8 cellular contexts compared by ENCODE assay signal in the genomic region with DNA sequence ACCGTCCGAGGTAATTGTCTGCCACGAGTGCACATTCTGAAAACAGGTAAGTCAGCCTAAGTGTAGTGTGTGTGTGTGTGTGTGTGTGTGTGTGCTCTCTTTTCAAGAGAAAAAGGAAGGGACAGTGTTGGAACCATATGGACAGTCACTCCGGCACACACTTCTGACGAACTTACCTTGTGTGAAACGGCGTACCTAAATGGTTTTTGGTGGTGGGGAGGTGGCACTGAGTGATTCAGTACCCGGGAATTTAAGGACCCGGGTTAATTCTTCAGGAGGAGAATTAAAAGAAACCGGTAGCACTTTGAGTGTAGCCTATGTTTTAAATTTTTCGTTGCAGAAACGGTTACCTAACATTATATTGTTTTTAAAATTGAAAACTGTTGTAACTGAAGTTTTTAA. TPM values are rescaled to one million over a fixed set of nuclear protein-coding genes. Genes with fewer than 3 reads are reported as not detected.
A peak's percentile ranks its signal among the peaks of the same experiment; 100 is the strongest.
DNase-seq lines count a peak whose midpoint lies in the region; ATAC-seq, FAIRE-seq and TF ChIP-seq lines count a peak whose summit lies in the region.

No MANE protein-coding gene starts in this region.

- no peaks in the 10 kb centered on the region for H3K27me3 ChIP-seq in hepatocyte

- no peak for TF ChIP-seq CTCF in hepatocyte (IDR thresholded peaks at IDR 0.05; ENCODE audit: poor library complexity)

- peaks cover 47% of the 10 kb centered on the region for H3K4me1 Mint-ChIP-seq in activated CD4-positive, alpha-beta memory T cell treated with anti-CD3 and anti-CD28 coated beads, Interleukin-2, amount 10 ng/mL, durations not matched to agents 7 days and 5 days
- H3K4me1 Mint-ChIP-seq in stimulated activated effector memory CD8-positive, alpha-beta T cell treated with anti-CD3 and anti-CD28 coated beads, Interleukin-12 subunit alpha, Interleukin-12 subunit beta, amount 100 ng/mL, for 72 hours: peaks cover 20% of the 10 kb centered on the region

- H3K4me1 ChIP-seq in hepatocyte (ENCODE audit: insufficient read depth): peaks cover 14% of the 10 kb centered on the region

- peak; percentile 33 for ATAC-seq in stimulated activated effector memory CD8-positive, alpha-beta T cell treated with anti-CD3 and anti-CD28 coated beads, Interleukin-12 subunit alpha, Interleukin-12 subunit beta, amount 100 ng/mL, for 72 hours

- POLR2A ChIA-PET in activated CD4-positive, alpha-beta memory T cell treated with anti-CD3 and anti-CD28 coated beads, Interleukin-2, amount 10 ng/mL, durations not matched to agents 7 days and 5 days (lab: Charles Lee): interaction anchor here (0.9 to 1.6 kb wide), 8 partner anchors 9 to 697 kb away, joined by 3 to 10 read pairs (median 4); no protein-coding TSS in a partner anchor

- H3K4me3 Mint-ChIP-seq in activated CD4-positive, alpha-beta memory T cell treated with anti-CD3 and anti-CD28 coated beads, Interleukin-2, amount 10 ng/mL, durations not matched to agents 7 days and 5 days: peak overlapping the region; percentile 94
- peak overlapping the region; percentile 97 for H3K4me3 Mint-ChIP-seq in stimulated activated effector memory CD8-positive, alpha-beta T cell treated with anti-CD3 and anti-CD28 coated beads, Interleukin-12 subunit alpha, Interleukin-12 subunit beta, amount 100 ng/mL, for 72 hours

- DNase-seq in NCI-H1092 (lab: John Stamatoyannopoulos, UW) (peak; percentile 50), NCI-H1092 treated with DMSO at 0.1 percent for 48 hours (lab: John Stamatoyannopoulos, UW) (no peak), hepatocyte (ENCODE audit: low spot score) (no peak), GM19239 (ENCODE audit: insufficient read length, low spot score) (no peak), inferior parietal cortex (ENCODE audit: extremely low spot score) (no peak), NCI-H446 treated with DMSO at 0.1 percent for 48 hours (lab: John Stamatoyannopoulos, UW) (no peak)
- DNase-seq in activated CD4-positive, alpha-beta memory T cell treated with anti-CD3 and anti-CD28 coated beads, Interleukin-2, amount 10 ng/mL, durations not matched to agents 7 days and 5 days: no peak
- no peak for DNase-seq in stimulated activated effector memory CD8-positive, alpha-beta T cell treated with anti-CD3 and anti-CD28 coated beads, Interleukin-12 subunit alpha, Interleukin-12 subunit beta, amount 100 ng/mL, for 72 hours (ENCODE audit: low spot score in 2 of 2)

- H3K36me3 ChIP-seq in hepatocyte (replicated peaks; ENCODE audit: insufficient read depth, low read depth): no peaks in the 10 kb centered on the region

- peak overlapping the region; percentile 90 for H3K27ac Mint-ChIP-seq in activated CD4-positive, alpha-beta memory T cell treated with anti-CD3 and anti-CD28 coated beads, Interleukin-2, amount 10 ng/mL, durations not matched to agents 7 days and 5 days
- H3K27ac Mint-ChIP-seq in stimulated activated effector memory CD8-positive, alpha-beta T cell treated with anti-CD3 and anti-CD28 coated beads, Interleukin-12 subunit alpha, Interleukin-12 subunit beta, amount 100 ng/mL, for 72 hours: peak overlapping the region; percentile 98

- CTCF ChIA-PET in activated CD4-positive, alpha-beta memory T cell treated with anti-CD3 and anti-CD28 coated beads, Interleukin-2, amount 10 ng/mL, durations not matched to agents 7 days and 5 days (lab: Charles Lee): interaction anchor here (1.1 to 2.4 kb wide), 25 partner anchors 9 to 1219 kb away, joined by 3 to 20 read pairs (median 6); a partner anchor contains a TSS

- H3K27ac ChIP-seq in hepatocyte: peak overlapping the region; percentile 93

- peaks cover 78% of the 10 kb centered on the region for H3K79me2 ChIP-seq in hepatocyte

- peak overlapping the region; percentile 91 for H3K4me3 ChIP-seq in hepatocyte

- H2AFZ ChIP-seq in hepatocyte: peak overlapping the region; percentile 36

- H3K9me2 ChIP-seq in hepatocyte (replicated peaks; ENCODE audit: insufficient read depth): no peaks in the 10 kb centered on the region

- peaks cover 27% of the 10 kb centered on the region for H3K36me3 Mint-ChIP-seq in activated CD4-positive, alpha-beta memory T cell treated with anti-CD3 and anti-CD28 coated beads, Interleukin-2, amount 10 ng/mL, durations not matched to agents 7 days and 5 days (ENCODE audit: low read depth)
- peaks cover 77% of the 10 kb centered on the region for H3K36me3 Mint-ChIP-seq in stimulated activated effector memory CD8-positive, alpha-beta T cell treated with anti-CD3 and anti-CD28 coated beads, Interleukin-12 subunit alpha, Interleukin-12 subunit beta, amount 100 ng/mL, for 72 hours

- H3K27me3 Mint-ChIP-seq in activated CD4-positive, alpha-beta memory T cell treated with anti-CD3 and anti-CD28 coated beads, Interleukin-2, amount 10 ng/mL, durations not matched to agents 7 days and 5 days: no peaks in the 10 kb centered on the region

- WGBS in hepatocyte (ENCODE audit: low lambda C conversion rate, missing lambda C conversion rate): 2% methylated on average over 12 of the region's 12 CpGs

- H3K9me3 ChIP-seq in hepatocyte (ENCODE audit: low read depth): no peaks in the 10 kb centered on the region

- peaks cover 11% of the 10 kb centered on the region for H4K20me1 ChIP-seq in hepatocyte (ENCODE audit: insufficient read depth, poor library complexity, severe bottlenecking)

- no peaks in the 10 kb centered on the region for H3K9me3 Mint-ChIP-seq in activated CD4-positive, alpha-beta memory T cell treated with anti-CD3 and anti-CD28 coated beads, Interleukin-2, amount 10 ng/mL, durations not matched to agents 7 days and 5 days
- no peaks in the 10 kb centered on the region for H3K9me3 Mint-ChIP-seq in stimulated activated effector memory CD8-positive, alpha-beta T cell treated with anti-CD3 and anti-CD28 coated beads, Interleukin-12 subunit alpha, Interleukin-12 subunit beta, amount 100 ng/mL, for 72 hours

- FAIRE-seq in GM19239 (lab: Jason Lieb, UNC): no peak

- H3K4me2 ChIP-seq in hepatocyte: peak overlapping the region; percentile 86

RNA-seq across cellular contexts. Expression of a gene that starts 0.3 kb away (rescaled TPM):
- 10 to 100 TPM in 1 of 2 experiments, 1 to 10 TPM in 1; 10.0 to 10.8 TPM for total RNA-seq in activated CD4-positive, alpha-beta memory T cell treated with anti-CD3 and anti-CD28 coated beads, Interleukin-2, amount 10 ng/mL, durations not matched to agents 7 days and 5 days
- 22.1 and 29.2 TPM in 2 replicates for total RNA-seq in hepatocyte
- polyA plus RNA-seq in hepatocyte: 22.3 and 22.8 TPM in 2 replicates

RNA-seq across cellular contexts. Expression of a gene that starts 0.9 kb away (rescaled TPM):
- total RNA-seq in activated CD4-positive, alpha-beta memory T cell treated with anti-CD3 and anti-CD28 coated beads, Interleukin-2, amount 10 ng/mL, durations not matched to agents 7 days and 5 days: 100 to 1,000 TPM; 117 to 122 TPM
- total RNA-seq in hepatocyte: 51.5 and 58.4 TPM in 2 replicates
- polyA plus RNA-seq in hepatocyte: 65.1 and 79.4 TPM in 2 replicates
